ENCODE assay signal across 8 cellular contexts in the genomic region with DNA sequence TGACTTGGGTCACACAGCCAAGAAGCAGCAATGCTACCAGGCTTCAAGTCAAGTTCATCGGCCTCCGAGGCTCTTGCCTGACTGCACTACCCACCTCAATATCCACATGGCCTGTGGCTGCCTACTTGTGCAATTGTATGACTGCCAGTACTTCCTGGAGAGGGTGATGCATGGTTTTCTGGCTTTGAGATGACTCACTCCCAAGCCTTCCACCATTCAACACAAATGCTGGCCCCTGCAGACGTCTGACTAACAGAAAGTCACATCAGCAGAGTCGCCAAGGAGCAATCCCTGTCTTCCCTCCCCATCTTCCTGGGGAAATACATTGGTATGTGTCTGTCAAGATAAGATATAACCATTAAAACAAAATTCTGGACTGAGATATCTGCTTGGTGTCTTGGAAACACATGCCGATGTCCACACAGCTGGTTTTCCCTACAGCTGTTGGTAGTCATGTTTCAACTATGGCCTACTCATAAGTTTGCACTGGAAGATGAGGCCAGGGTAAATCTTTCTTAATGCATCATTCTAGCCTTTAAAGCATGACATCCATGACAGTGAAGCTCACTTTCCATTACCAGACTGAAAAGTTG.
DNase-seq lines count a peak whose midpoint lies in the region; ATAC-seq and TF ChIP-seq lines count a peak whose summit lies in the region.

No MANE protein-coding gene starts in this region.

- H3K27me3 ChIP-seq in right atrium auricular region, result no peaks in the 10 kb centered on the region

- H3K36me3 Mint-ChIP-seq in activated T-cell treated with anti-CD3 and anti-CD28 coated beads, Interleukin-2, amount 50 U/mL, for 72 hours (ENCODE audit: insufficient read depth in 2 of 2), result no peaks in the 10 kb centered on the region

- in situ Hi-C loops in KBM-7 (cut with MboI; ENCODE audit: low pct_unique_long_range_greater_than_20kb, low sequenced_read_pairs), result no loop called here

- no peaks in the 10 kb centered on the region for H3K27me3 Mint-ChIP-seq in activated T-cell treated with anti-CD3 and anti-CD28 coated beads, Interleukin-2, amount 50 U/mL, for 72 hours (ENCODE audit: low read depth)

- H3K4me1 ChIP-seq in right atrium auricular region, result peaks cover 0 to 37% of the 10 kb centered on the region in 2 donors

- peak overlapping the region in 1 of 2 donors; percentile 27 for H3K27ac ChIP-seq in right atrium auricular region

- no peaks in the 10 kb centered on the region for H3K36me3 ChIP-seq in right atrium auricular region

- no peaks in the 10 kb centered on the region for H3K9me3 Mint-ChIP-seq in activated T-cell treated with anti-CD3 and anti-CD28 coated beads, Interleukin-2, amount 50 U/mL, for 72 hours

- H3K4me3 ChIP-seq in right atrium auricular region, result no peak overlapping the region

- peaks cover 41% of the 10 kb centered on the region for H3K4me1 Mint-ChIP-seq in activated T-cell treated with anti-CD3 and anti-CD28 coated beads, Interleukin-2, amount 50 U/mL, for 72 hours (ENCODE audit: low read depth)

- H3K4me3 Mint-ChIP-seq in activated T-cell treated with anti-CD3 and anti-CD28 coated beads, Interleukin-2, amount 50 U/mL, for 72 hours, result peak overlapping the region; percentile 46 to 67

- no peaks in the 10 kb centered on the region for H3K9me3 ChIP-seq in right atrium auricular region

- peak; percentile 48 for DNase-seq in 8988T
- peak; percentile 71 for DNase-seq in KBM-7
- peak; percentile 76 to 82 for DNase-seq in activated T-cell treated with anti-CD3 and anti-CD28 coated beads, Interleukin-2, amount 50 U/mL, for 72 hours
- DNase-seq in right atrium auricular region (ENCODE audit: low spot score), result peak; percentile 91
- peak; percentile 32 to 37 for DNase-seq in stimulated activated CD8-positive, alpha-beta memory T cell treated with anti-CD3 and anti-CD28 coated beads, Interleukin-2, amount 100 ng/mL, for 48 hours (ENCODE audit: low read depth in 2 of 2)
- no peak for DNase-seq in mucosa of gallbladder (ENCODE audit: low spot score)

- peak overlapping the region; percentile 85 for H3K27ac Mint-ChIP-seq in activated T-cell treated with anti-CD3 and anti-CD28 coated beads, Interleukin-2, amount 50 U/mL, for 72 hours

- TF ChIP-seq CTCF in right atrium auricular region (IDR thresholded peaks at IDR 0.05), result no peak

- ATAC-seq in activated T-cell treated with anti-CD3 and anti-CD28 coated beads, Interleukin-2, amount 50 U/mL, for 72 hours (replicated peaks in 1 of 2), result peak; percentile 96 to 97
- ATAC-seq in GM18867 (IDR thresholded peaks at IDR 0.05; ENCODE audit: unreplicated experiment), result no peak
- no peak for ATAC-seq in HG03095 (IDR thresholded peaks at IDR 0.05; ENCODE audit: unreplicated experiment)

Comparison
In these comparisons a context has a peak if more than half of its experiments do, and no peak if none do; other contexts are left out.
1. ATAC-seq: peak in activated T-cell treated with anti-CD3 and anti-CD28 coated beads, Interleukin-2, amount 50 U/mL, for 72 hours (2 of 2); none in GM18867 (single experiment) and HG03095 (single experiment).